In the genomic region with DNA sequence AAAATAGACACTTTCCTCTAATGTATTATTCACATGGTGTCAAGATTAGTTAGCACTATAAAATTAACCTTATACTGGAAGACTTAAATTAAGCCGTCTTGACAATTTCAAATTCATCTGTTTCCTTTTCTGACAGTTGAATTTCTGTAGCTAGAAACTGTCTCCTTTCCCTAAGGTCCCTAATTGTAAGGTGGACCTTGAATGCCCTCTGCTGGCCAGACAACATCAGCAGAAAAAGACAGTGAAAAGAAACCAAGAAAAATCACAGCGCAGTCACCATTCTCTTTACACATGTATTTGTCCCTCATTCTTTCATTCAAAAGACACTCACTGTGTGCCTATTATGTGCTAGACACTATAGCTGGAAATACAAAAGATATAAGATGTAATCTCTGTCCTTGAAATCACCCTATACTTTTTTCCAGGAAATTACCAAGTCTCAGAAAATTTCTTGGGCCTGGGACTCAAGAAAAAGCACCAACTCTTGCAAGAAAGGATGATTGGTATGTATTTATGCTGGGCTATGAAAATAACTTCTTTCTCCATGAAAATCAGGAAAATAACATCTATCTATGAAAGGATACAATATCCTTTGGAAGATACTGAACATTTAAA, we compare ENCODE assay signal across 8 cellular contexts. TPM values are rescaled to one million over a fixed set of nuclear protein-coding genes. Genes with fewer than 3 reads are reported as not detected.
DNase-seq lines count a peak whose midpoint lies in the region; ATAC-seq and TF ChIP-seq lines count a peak whose summit lies in the region.

No MANE protein-coding gene starts in this region.

- no peaks in the 10 kb centered on the region for H3K27me3 ChIP-seq in WERI-Rb-1 (ENCODE audit: insufficient read depth, low read depth, severe bottlenecking)

- H3K36me3 Mint-ChIP-seq in activated CD8-positive, alpha-beta memory T cell treated with anti-CD3 and anti-CD28 coated beads, Interleukin-2, amount 10 ng/mL, durations not matched to agents 7 days and 5 days: no peaks in the 10 kb centered on the region
- no peaks in the 10 kb centered on the region for H3K36me3 Mint-ChIP-seq in nephron progenitor cell (ENCODE audit: low read depth)

- no peaks in the 10 kb centered on the region for H3K36me3 ChIP-seq in WERI-Rb-1

- H3K27ac Mint-ChIP-seq in activated CD8-positive, alpha-beta memory T cell treated with anti-CD3 and anti-CD28 coated beads, Interleukin-2, amount 10 ng/mL, durations not matched to agents 7 days and 5 days: no peak overlapping the region
- H3K27ac Mint-ChIP-seq in nephron progenitor cell: no peak overlapping the region

- ATAC-seq in activated CD8-positive, alpha-beta memory T cell treated with anti-CD3 and anti-CD28 coated beads, Interleukin-2, amount 10 ng/mL, durations not matched to agents 7 days and 5 days: peak; percentile 63
- ATAC-seq in HG02642 (IDR thresholded peaks at IDR 0.05; ENCODE audit: poor library complexity, unreplicated experiment): no peak

- no peak overlapping the region for H3K4me3 ChIP-seq in WERI-Rb-1 (ENCODE audit: low read depth, low read length)
- H3K4me3 ChIP-seq in epithelial cell of proximal tubule (ENCODE audit: low read depth, low read length): no peak overlapping the region

- H3K4me3 Mint-ChIP-seq in activated CD8-positive, alpha-beta memory T cell treated with anti-CD3 and anti-CD28 coated beads, Interleukin-2, amount 10 ng/mL, durations not matched to agents 7 days and 5 days: no peak overlapping the region
- H3K4me3 Mint-ChIP-seq in nephron progenitor cell: no peak overlapping the region

- H3K27ac ChIP-seq in WERI-Rb-1: no peak overlapping the region

- CTCF ChIA-PET in activated CD8-positive, alpha-beta memory T cell treated with anti-CD3 and anti-CD28 coated beads, Interleukin-2, amount 10 ng/mL, durations not matched to agents 7 days and 5 days (lab: Charles Lee): no interaction called here

- H3K9me3 ChIP-seq in WERI-Rb-1 (ENCODE audit: severe bottlenecking): no peaks in the 10 kb centered on the region

- H3K4me1 Mint-ChIP-seq in activated CD8-positive, alpha-beta memory T cell treated with anti-CD3 and anti-CD28 coated beads, Interleukin-2, amount 10 ng/mL, durations not matched to agents 7 days and 5 days: peaks cover 8% of the 10 kb centered on the region
- H3K4me1 Mint-ChIP-seq in nephron progenitor cell: no peaks in the 10 kb centered on the region

- H3K9me3 Mint-ChIP-seq in activated CD8-positive, alpha-beta memory T cell treated with anti-CD3 and anti-CD28 coated beads, Interleukin-2, amount 10 ng/mL, durations not matched to agents 7 days and 5 days (ENCODE audit: low read depth): no peaks in the 10 kb centered on the region
- no peaks in the 10 kb centered on the region for H3K9me3 Mint-ChIP-seq in nephron progenitor cell

- TF ChIP-seq CTCF in WERI-Rb-1 (IDR thresholded peaks at IDR 0.05; ENCODE audit: low read depth, low read length): peak; percentile 71
- TF ChIP-seq CTCF in epithelial cell of proximal tubule (conservative IDR thresholded peaks at IDR 0.05; ENCODE audit: low read depth, low read length): peak; percentile 90
- TF ChIP-seq CTCF in nephron progenitor cell (IDR thresholded peaks at IDR 0.05): peak; percentile 79

- H3K27me3 Mint-ChIP-seq in activated CD8-positive, alpha-beta memory T cell treated with anti-CD3 and anti-CD28 coated beads, Interleukin-2, amount 10 ng/mL, durations not matched to agents 7 days and 5 days: no peaks in the 10 kb centered on the region
- no peaks in the 10 kb centered on the region for H3K27me3 Mint-ChIP-seq in nephron progenitor cell (ENCODE audit: low read depth, poor library complexity)

- peak; percentile 56 for DNase-seq in activated CD8-positive, alpha-beta memory T cell treated with anti-CD3 and anti-CD28 coated beads, Interleukin-2, amount 10 ng/mL, durations not matched to agents 7 days and 5 days
- no peak for DNase-seq in activated CD8-positive, alpha-beta memory T cell treated with anti-CD3 and anti-CD28 coated beads, Interleukin-2, amount 50 U/mL, for 48 hours
- peak; percentile 55 for DNase-seq in H4 (ENCODE audit: low spot score)
- peak; percentile 6 for DNase-seq in NCI-H1092 (lab: John Stamatoyannopoulos, UW)
- peak; percentile 61 for DNase-seq in WERI-Rb-1
- no peak for DNase-seq in epithelial cell of proximal tubule (ENCODE audit: low read depth)
- peak; percentile 59 for DNase-seq in nephron progenitor cell

RNA-seq across cellular contexts. Expression of a gene that starts 32.7 kb away (rescaled TPM):
- total RNA-seq in activated CD8-positive, alpha-beta memory T cell treated with anti-CD3 and anti-CD28 coated beads, Interleukin-2, amount 10 ng/mL, durations not matched to agents 7 days and 5 days: not detected
- 0.19 TPM in 1 of 2 replicates, not detected in the other for total RNA-seq in H4 (2014; rRNA removed; shearing (Covaris generic))
- total RNA-seq in epithelial cell of proximal tubule: not detected in 2 replicates

RNA-seq across cellular contexts. Expression of a gene that starts 41.0 kb away (rescaled TPM):
- not detected for total RNA-seq in activated CD8-positive, alpha-beta memory T cell treated with anti-CD3 and anti-CD28 coated beads, Interleukin-2, amount 10 ng/mL, durations not matched to agents 7 days and 5 days
- 142 and 146 TPM in 2 replicates for total RNA-seq in H4 (2014; rRNA removed; shearing (Covaris generic))
- total RNA-seq in epithelial cell of proximal tubule: not detected in 2 replicates

Comparison
In these comparisons a context has a peak if more than half of its experiments do, and no peak if none do; other contexts are left out.
1. DNase-seq: peak in activated CD8-positive, alpha-beta memory T cell treated with anti-CD3 and anti-CD28 coated beads, Interleukin-2, amount 10 ng/mL, durations not matched to agents 7 days and 5 days (single experiment), H4 (single experiment), NCI-H1092 (single experiment), WERI-Rb-1 (single experiment) and nephron progenitor cell (single experiment); none in activated CD8-positive, alpha-beta memory T cell treated with anti-CD3 and anti-CD28 coated beads, Interleukin-2, amount 50 U/mL, for 48 hours (single experiment) and epithelial cell of proximal tubule (single experiment).
2. RNA of a gene that starts 41.0 kb away (total RNA-seq): 142 to 146 TPM in H4; not detected in activated CD8-positive, alpha-beta memory T cell treated with anti-CD3 and anti-CD28 coated beads, Interleukin-2, amount 10 ng/mL, durations not matched to agents 7 days and 5 days and not detected in epithelial cell of proximal tubule; every median in the first group is over 100 times any median in the second.
3. Peak in every context shown above with its lines, with median percentiles within 50 percentile points of each other: CTCF ChIP-seq.